In genomic region chr12:66234037-66234693, GRCh38 we compare ENCODE assay signal across 8 cellular contexts. TPM values are rescaled to one million over a fixed set of nuclear protein-coding genes. Genes with fewer than 3 reads are reported as not detected.
DNase-seq lines count a peak whose midpoint lies in the region; ATAC-seq and TF ChIP-seq lines count a peak whose summit lies in the region.
"Not testable (repeated sequence)": the region's sequence is repeated elsewhere in the genome, so short reads cannot be mapped to it uniquely, and the experiment has no call there.

No MANE protein-coding gene starts in this region.

- H3K27me3 Mint-ChIP-seq in CD4-positive, alpha-beta T cell: peaks cover 35% of the 10 kb centered on the region
- not testable (repeated sequence) for H3K27me3 Mint-ChIP-seq in glutamatergic neuron (ENCODE audit: unreplicated experiment)

- H3K36me3 ChIP-seq in Loucy (ENCODE audit: insufficient read depth, low read length): not testable (repeated sequence)

- TF ChIP-seq CTCF in CD4-positive, alpha-beta T cell (IDR thresholded peaks at IDR 0.05); Loucy (conservative IDR thresholded peaks at IDR 0.05; ENCODE audit: low read length); glutamatergic neuron (IDR thresholded peaks at IDR 0.05; ENCODE audit: partially characterized antibody, unreplicated experiment): not testable (repeated sequence)

- peak overlapping the region; percentile 85 for H3K4me3 Mint-ChIP-seq in CD4-positive, alpha-beta T cell
- H3K4me3 Mint-ChIP-seq in glutamatergic neuron (ENCODE audit: unreplicated experiment): peak overlapping the region; percentile 80

- H3K9ac ChIP-seq in Loucy (ENCODE audit: low read depth, low read length, poor library complexity, severe bottlenecking): peak overlapping the region; percentile 35

- intact Hi-C loops in CD4-positive, alpha-beta T cell (cut with DNase I, micrococcal nuclease); posterior cingulate gyrus (cut with DNase I): not testable (repeated sequence)

- not testable (repeated sequence) for H3K36me3 Mint-ChIP-seq in CD4-positive, alpha-beta T cell (ENCODE audit: low read depth); glutamatergic neuron (ENCODE audit: unreplicated experiment)

- not testable (repeated sequence) for H3F3A ChIP-seq in Loucy (ENCODE audit: low read depth)

- POLR2A ChIA-PET in CD4-positive, alpha-beta T cell (lab: Charles Lee): interaction anchor here (2.1 kb wide), 1 partner anchor 65 kb away, joined by 10 read pairs; the partner anchor contains the start of gene TMBIM4

- H3K27ac ChIP-seq in CD4-positive, alpha-beta T cell (ENCODE audit: low read depth, low read length): not testable (repeated sequence)

- peak overlapping the region; percentile 86 for H2AFZ ChIP-seq in Loucy (ENCODE audit: low read length)

- ATAC-seq in CD4-positive, alpha-beta T cell (ENCODE audit: poor library complexity): peak; percentile 83
- ATAC-seq in GM19025 (IDR thresholded peaks at IDR 0.05; ENCODE audit: low read depth, unreplicated experiment): peak; percentile 93
- peak; percentile 98 for ATAC-seq in HG02870 (IDR thresholded peaks at IDR 0.05; ENCODE audit: unreplicated experiment)

- peak overlapping the region; percentile 69 for H3K4me3 ChIP-seq in Loucy (ENCODE audit: low read length, poor library complexity, severe bottlenecking)

- H3K9me3 ChIP-seq in CD4-positive, alpha-beta T cell (ENCODE audit: control insufficient read depth, low read length); Loucy (ENCODE audit: insufficient read depth, low read depth, low read length): not testable (repeated sequence)

- not testable (repeated sequence) for H3K4me1 Mint-ChIP-seq in CD4-positive, alpha-beta T cell (ENCODE audit: low read depth)
- peaks cover 35% of the 10 kb centered on the region for H3K4me1 Mint-ChIP-seq in glutamatergic neuron (ENCODE audit: low read depth, unreplicated experiment)

- peaks cover 28% of the 10 kb centered on the region for H3K27me3 ChIP-seq in CD4-positive, alpha-beta T cell (ENCODE audit: control insufficient read depth, insufficient read depth, low read length)
- not testable (repeated sequence) for H3K27me3 ChIP-seq in Loucy (ENCODE audit: insufficient read depth, low read length, poor library complexity, severe bottlenecking)

- not testable (repeated sequence) for H3K9me3 Mint-ChIP-seq in CD4-positive, alpha-beta T cell; glutamatergic neuron (ENCODE audit: unreplicated experiment)

- H3K4me1 ChIP-seq in Loucy (ENCODE audit: insufficient read depth, low read length, poor library complexity, severe bottlenecking): not testable (repeated sequence)

- CTCF ChIA-PET in CD4-positive, alpha-beta T cell (lab: Charles Lee): not testable (repeated sequence)

- DNase-seq in CD4-positive, alpha-beta T cell: peak in 8 of 10 experiments; percentile 6 to 39 (median 18)
- peak; percentile 62 for DNase-seq in SIG-M5 (lab: John Stamatoyannopoulos, UW)
- DNase-seq in activated T-helper 9 cell treated with anti-CD3 and anti-CD28 coated beads, Interleukin-2, amount 50 U/mL, for 16 hours (ENCODE audit: low read depth): peak; percentile 2
- peak; percentile 76 for DNase-seq in glutamatergic neuron
- peak in 6 of 10 donors; percentile 21 to 90 (median 32) for DNase-seq in posterior cingulate gyrus

- H3K9me2 ChIP-seq in Loucy (replicated peaks; ENCODE audit: low read depth, low read length): not testable (repeated sequence)

- H3K27ac Mint-ChIP-seq in CD4-positive, alpha-beta T cell: not testable (repeated sequence)
- H3K27ac Mint-ChIP-seq in glutamatergic neuron (ENCODE audit: unreplicated experiment): peak overlapping the region; percentile 97

- not testable (repeated sequence) for H3K79me2 ChIP-seq in Loucy (ENCODE audit: insufficient read depth, low read length)

- H4K20me1 ChIP-seq in Loucy (ENCODE audit: insufficient read depth, low read length, poor library complexity, severe bottlenecking): not testable (repeated sequence)

- H3K4me2 ChIP-seq in Loucy (ENCODE audit: low read depth, low read length, poor library complexity, severe bottlenecking): peak overlapping the region; percentile 81

RNA-seq across cellular contexts. Expression of gene IRAK3, which starts 45.2 kb away (rescaled TPM):
- total RNA-seq in CD4-positive, alpha-beta T cell: under 1 TPM; 0.59 to 0.74 TPM
- 3.9 TPM for total RNA-seq in glutamatergic neuron (ENCODE audit: unreplicated experiment)

Comparison
In these comparisons a context has a peak if more than half of its experiments do, and no peak if none do; other contexts are left out.
1. DNase-seq: peak in every context shown above with its lines; median percentile 76 in glutamatergic neuron; 62 in SIG-M5; 32 in posterior cingulate gyrus; 18 in CD4-positive, alpha-beta T cell; 2 in activated T-helper 9 cell treated with anti-CD3 and anti-CD28 coated beads, Interleukin-2, amount 50 U/mL, for 16 hours.